ENCODE assay signal across 21 cellular contexts in the genomic region with DNA sequence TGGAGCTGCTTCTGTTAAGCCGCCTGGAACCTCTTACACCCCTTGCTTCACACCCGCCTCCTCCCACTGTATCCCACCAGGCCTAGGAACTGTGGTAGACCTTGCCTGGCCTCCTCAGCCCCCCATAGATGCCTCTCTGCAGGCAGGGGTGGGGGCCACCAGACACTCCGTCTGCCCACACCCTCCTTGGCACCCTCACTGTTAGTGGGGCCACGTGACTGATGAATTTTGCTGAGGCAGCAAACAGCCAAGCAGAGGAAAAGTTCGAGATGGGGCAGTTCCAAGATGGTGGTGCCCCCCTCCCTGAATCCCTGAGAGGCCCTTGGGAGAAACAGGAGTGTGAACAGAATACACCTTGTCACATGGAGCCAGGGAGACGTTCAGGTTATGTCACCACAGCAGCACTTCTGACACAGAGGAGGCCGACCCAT. TPM values are rescaled to one million over a fixed set of nuclear protein-coding genes. Genes with fewer than 3 reads are reported as not detected.
A peak's percentile ranks its signal among the peaks of the same experiment; 100 is the strongest.
DNase-seq lines count a peak whose midpoint lies in the region; ATAC-seq, FAIRE-seq and TF ChIP-seq lines count a peak whose summit lies in the region.
"Had no signal": no experiment of that assay in that cellular context is flagged by ENCODE, and none has a peak within 500 bp of the region (broad histone marks: within the 10 kb centered on the region; RNA-seq: fewer than 3 reads in every experiment).

No MANE protein-coding gene starts in this region.

- H2BK15ac ChIP-seq in H1 (ENCODE audit: low read length), result no peak overlapping the region

- no peak overlapping the region for H3K4me2 ChIP-seq in HepG2 (ENCODE audit: low read depth, low read length)
- no peak overlapping the region for H3K4me2 ChIP-seq in H1 (ENCODE audit: insufficient read depth in 1 of 2, low read depth in 2 of 2, low read length in 2 of 2)
- H3K4me2 ChIP-seq: GM23338 had no signal

- FAIRE-seq in HepG2 (lab: Jason Lieb, UNC) (no peak), H1 (lab: Jason Lieb, UNC) (no peak)
- FAIRE-seq: GM12892, GM18507 had no signal

- no peak overlapping the region for H2BK20ac ChIP-seq in H1 (ENCODE audit: low read length)

- H2AK5ac ChIP-seq in H1 (ENCODE audit: low read depth, low read length), result no peak overlapping the region

- CTCF ChIA-PET in HepG2 (lab: Yijun Ruan, JAX; ENCODE audit: low intra/inter-chr PET ratio, low total read pairs) (no interaction called here), H1 (lab: Charles Lee; ENCODE audit: partially characterized antibody) (interaction anchor here (1.1 to 4.5 kb wide), 5 partner anchors 13 to 191 kb away, joined by 3 to 17 read pairs (median 6); no protein-coding TSS in a partner anchor)

- peaks cover 45% of the 10 kb centered on the region for H3K9me3 ChIP-seq in HepG2 (ENCODE audit: low read length)
- H3K9me3 ChIP-seq in right lobe of liver, result peaks cover 0 to 14% (median 5%) of the 10 kb centered on the region in 4 donors
- no peaks in the 10 kb centered on the region for H3K9me3 ChIP-seq in H1 (ENCODE audit: insufficient read depth in 2 of 2, low read depth in 1 of 2, low read length in 1 of 2)
- peaks cover 0 to 18% of the 10 kb centered on the region in 2 donors for H3K9me3 ChIP-seq in uterus
- H3K9me3 ChIP-seq: BE2C had no signal

- TF ChIP-seq RAD21 in HepG2 (CRISPR knock-in tag; IDR thresholded peaks at IDR 0.05) (no peak), H1 (IDR thresholded peaks at IDR 0.05 in 1 of 2, conservative IDR thresholded peaks at IDR 0.05 in 1 of 2; ENCODE audit: low read depth in 2 of 2, low read length in 2 of 2) (no peak)

- H3K14ac ChIP-seq in H1 (ENCODE audit: insufficient read length), result no peak overlapping the region

- H3K9ac ChIP-seq in HepG2 (ENCODE audit: insufficient read depth, low read depth, low read length), result no peak overlapping the region
- H3K9ac ChIP-seq in H1 (replicated peaks in 1 of 4; ENCODE audit: extremely low read depth in 1 of 4, low read depth in 3 of 4, low read length in 3 of 4), result no peak overlapping the region

- no peak overlapping the region for H3K56ac ChIP-seq in H1 (replicated peaks; ENCODE audit: insufficient read length, low read depth, low read length)

- BruUV-seq in HepG2 (replicated peaks; lab: Mats Ljungman, UMichigan), result no TSS peak

- H3K79me1 ChIP-seq in H1 (ENCODE audit: low read depth, low read length), result no peaks in the 10 kb centered on the region

- in situ Hi-C loops in HepG2 (cut with HindIII; ENCODE audit: extremely low pct_ligation_motif_present, low pct_unique_long_range_greater_than_20kb), result no loop called here

- intact Hi-C loops in HepG2 (cut with micrococcal nuclease; ENCODE audit: unreplicated experiment), result no loop called here
- intact Hi-C loops in right lobe of liver (cut with DNase I), result no loop called here
- intact Hi-C loops in posterior vena cava (cut with DNase I), result no loop called here
- intact Hi-C loops in uterus (cut with DNase I; ENCODE audit: low total_unique reads), result no loop called here

- H3K27ac ChIP-seq in HepG2 (ENCODE audit: extremely low read length, insufficient read depth, low read length) (no peak overlapping the region), right lobe of liver (no peak overlapping the region), H1 (ENCODE audit: low read depth, low read length) (no peak overlapping the region), uterus (no peak overlapping the region)

- H3K4me3 ChIP-seq in HepG2 (replicated peaks in 1 of 3; ENCODE audit: insufficient read depth in 1 of 3, low read depth in 2 of 3, low read length in 3 of 3), result no peak overlapping the region
- no peak overlapping the region for H3K4me3 ChIP-seq in right lobe of liver
- H3K4me3 ChIP-seq in H1 (ENCODE audit: extremely low read depth in 1 of 4, insufficient read depth in 2 of 4, low read depth in 3 of 4, low read length in 4 of 4), result no peak overlapping the region
- no peak overlapping the region for H3K4me3 ChIP-seq in uterus
- H3K4me3 ChIP-seq: GM23338 had no signal

- H3K4me1 ChIP-seq in HepG2 (ENCODE audit: insufficient read depth, low read length) (no peaks in the 10 kb centered on the region), right lobe of liver (no peaks in the 10 kb centered on the region), H1 (replicated peaks in 1 of 4; ENCODE audit: control insufficient read depth in 3 of 4, insufficient read depth in 4 of 4, low read length in 3 of 4) (no peaks in the 10 kb centered on the region), uterus (no peaks in the 10 kb centered on the region)
- H3K4me1 ChIP-seq: BE2C had no signal

- H2BK5ac ChIP-seq in H1 (ENCODE audit: low read depth, low read length), result no peak overlapping the region

- DNase-seq in HepG2 (ENCODE audit: low spot score) (no peak), right lobe of liver (no peak), H1 (ENCODE audit: low read depth in 1 of 2, low spot score in 2 of 2) (no peak), posterior vena cava (ENCODE audit: low spot score) (peak; percentile 59), NCI-H524 (lab: John Stamatoyannopoulos, UW) (no peak), Ammon's horn (ENCODE audit: low spot score) (no peak), uterus (no peak)
- DNase-seq: 8988T; BE2C; CD4-positive, alpha-beta memory T cell; DMS153; DMS79; GDM1; H7; HFFc6 had no signal

- no peak overlapping the region for H4K8ac ChIP-seq in H1 (ENCODE audit: extremely low read depth, insufficient read depth, low read length)

- H2BK120ac ChIP-seq in H1 (replicated peaks; ENCODE audit: low read depth, low read length), result no peak overlapping the region

- no peak for TF ChIP-seq EP300 in HepG2 (IDR thresholded peaks at IDR 0.05; ENCODE audit: low read depth in 2 of 2, low read length in 2 of 2)
- no peak for TF ChIP-seq EP300 in HepG2 (CRISPR knock-in tag; IDR thresholded peaks at IDR 0.05; ENCODE audit: borderline replicate concordance)
- no peak for TF ChIP-seq EP300 in H1 (IDR thresholded peaks at IDR 0.05; ENCODE audit: borderline replicate concordance in 1 of 2, low read depth in 2 of 2, low read length in 2 of 2)

- no peak overlapping the region for H3K4ac ChIP-seq in H1 (replicated peaks; ENCODE audit: insufficient read length, low read depth, low read length)

- TF ChIP-seq POLR2A in HepG2 (IDR thresholded peaks at IDR 0.05; ENCODE audit: insufficient read depth in 1 of 2, low read depth in 2 of 2, low read length in 2 of 2), result no peak
- TF ChIP-seq POLR2A in right lobe of liver (IDR thresholded peaks at IDR 0.05), result no peak
- TF ChIP-seq POLR2A in H1 (IDR thresholded peaks at IDR 0.05; ENCODE audit: control extremely low read depth in 1 of 2, low read depth in 2 of 2, low read length in 2 of 2), result no peak
- no peak for TF ChIP-seq POLR2A in uterus (IDR thresholded peaks at IDR 0.05)

- H3K36me3 ChIP-seq in HepG2 (replicated peaks in 1 of 2; ENCODE audit: control insufficient read depth in 1 of 2, insufficient read depth in 2 of 2, low read length in 2 of 2) (no peaks in the 10 kb centered on the region), right lobe of liver (no peaks in the 10 kb centered on the region), H1 (ENCODE audit: control insufficient read depth in 2 of 4, insufficient read depth in 4 of 4, low read length in 3 of 4) (no peaks in the 10 kb centered on the region), uterus (no peaks in the 10 kb centered on the region)

- WGBS in HepG2 (ENCODE audit: low lambda C conversion rate), result 30% methylated on average over 5 of the region's 7 CpGs
- 100% methylated on average over 1 of the region's 7 CpGs for WGBS in right lobe of liver (ENCODE audit: insufficient coverage, low coverage, low lambda C conversion rate, missing lambda C conversion rate)
- 87% methylated on average over 7 of the region's 7 CpGs; no CpG with 5 or more reads in 1 of the 2 experiments for WGBS in H1 (ENCODE audit: extremely low coverage in 1 of 2, insufficient coverage in 1 of 2, insufficient read length in 1 of 2, insufficient replicate concordance in 2 of 2, low coverage in 1 of 2, low lambda C conversion rate in 2 of 2, missing lambda C conversion rate in 1 of 2), 2 experiments

- ATAC-seq in HepG2, result no peak
- no peak for ATAC-seq in right lobe of liver
- ATAC-seq: GM23338, HCT116 had no signal

- POLR2A ChIA-PET in HepG2 (lab: Yijun Ruan, JAX), result no interaction called here
- POLR2A ChIA-PET in H1 (lab: Charles Lee; ENCODE audit: partially characterized antibody), result no interaction called here

- no peaks in the 10 kb centered on the region for H3K23me2 ChIP-seq in H1 (ENCODE audit: low read depth, low read length)

- TF ChIP-seq CTCF in HepG2 (CRISPR knock-in tag; IDR thresholded peaks at IDR 0.05) (no peak), right lobe of liver (IDR thresholded peaks at IDR 0.05) (no peak), H1 (IDR thresholded peaks at IDR 0.05; ENCODE audit: control extremely low read depth in 1 of 3, insufficient read depth in 1 of 3, low read depth in 1 of 3, low read length in 3 of 3) (no peak), uterus (IDR thresholded peaks at IDR 0.05) (no peak)

- H3K23ac ChIP-seq in H1 (ENCODE audit: insufficient read length), result no peak overlapping the region

- H3K18ac ChIP-seq in H1 (ENCODE audit: extremely low read depth, low read length), result no peak overlapping the region

- H3K79me2 ChIP-seq in HepG2 (ENCODE audit: insufficient read depth, low read length) (no peaks in the 10 kb centered on the region), H1 (ENCODE audit: control insufficient read depth in 1 of 2, insufficient read depth in 2 of 2, low read length in 2 of 2) (no peaks in the 10 kb centered on the region)

- no peak overlapping the region for H4K5ac ChIP-seq in H1 (ENCODE audit: insufficient read length, low read depth, low read length)

- H4K20me1 ChIP-seq in HepG2 (ENCODE audit: insufficient read depth, low read length) (no peaks in the 10 kb centered on the region), H1 (replicated peaks in 1 of 2; ENCODE audit: control insufficient read depth in 1 of 2, insufficient read depth in 2 of 2, low read length in 2 of 2) (no peaks in the 10 kb centered on the region)

- no peak overlapping the region for H4K91ac ChIP-seq in H1 (replicated peaks; ENCODE audit: insufficient read length, low read length)

- H2BK12ac ChIP-seq in H1 (ENCODE audit: low read depth, low read length), result no peak overlapping the region

- H3K27me3 ChIP-seq in HepG2 (ENCODE audit: control insufficient read depth in 1 of 2, insufficient read depth in 2 of 2, low read length in 2 of 2) (no peaks in the 10 kb centered on the region), right lobe of liver (no peaks in the 10 kb centered on the region), H1 (replicated peaks in 1 of 4; ENCODE audit: control insufficient read depth in 3 of 4, extremely low read depth in 1 of 4, insufficient read depth in 3 of 4, low read length in 3 of 4) (no peaks in the 10 kb centered on the region; a peak in 2 of 7 replicates), uterus (no peaks in the 10 kb centered on the region)
- H3K27me3 ChIP-seq: BE2C had no signal

- no peak overlapping the region for H2AFZ ChIP-seq in HepG2 (ENCODE audit: low read length)
- H2AFZ ChIP-seq in H1 (ENCODE audit: low read length), result no peak overlapping the region
- H2AFZ ChIP-seq: GM23338 had no signal

RNA-seq across cellular contexts. Expression of gene C4orf50, which starts 41.2 kb away (rescaled TPM):
- total RNA-seq in HepG2 (2016; rRNA removed; fragmentation: Illumina TruSeq; extraction: Trizol) (not detected in 2 replicates), right lobe of liver (under 1 TPM in 2 of 6 experiments, not detected in 4; under 0.01 to 0.06 TPM), posterior vena cava (not detected), uterus (under 1 TPM in 2 of 4 donors, not detected in 2; under 0.01 to 0.07 TPM)
- total RNA-seq in HepG2 (2016; cell fraction: cytosol; rRNA removed; fragmentation: Illumina TruSeq; extraction: Trizol; ENCODE audit: low read depth), result not detected in 2 replicates
- total RNA-seq in HepG2 (2016; cell fraction: insoluble cytoplasmic fraction; rRNA removed; fragmentation: Illumina TruSeq; extraction: Trizol), result not detected in 2 replicates
- total RNA-seq in HepG2 (2016; cell fraction: membrane; rRNA removed; fragmentation: Illumina TruSeq; extraction: Trizol), result not detected in 2 replicates
- not detected in 2 replicates for total RNA-seq in HepG2 (2016; cell fraction: nucleus; rRNA removed; fragmentation: Illumina TruSeq; extraction: Trizol)
- polyA plus RNA-seq in HepG2 (2011; rRNA removed) (not detected in 2 replicates), H1 (2011; rRNA removed) (0.08 and 0.16 TPM in 2 replicates)
- polyA plus RNA-seq in HepG2 (2011; cell fraction: cytosol; rRNA removed), result under 0.01 TPM in 1 of 2 replicates, not detected in the other
- not detected in 2 replicates for polyA plus RNA-seq in HepG2 (2011; cell fraction: nucleus; rRNA removed)
- not detected in 2 replicates for polyA plus RNA-seq in HepG2 (2012)
- not detected in 2 replicates for polyA plus RNA-seq in HepG2 (2016; cell fraction: cytosol; fragmentation: Illumina TruSeq; extraction: Trizol; ENCODE audit: low read depth)
- not detected in 2 replicates for polyA plus RNA-seq in HepG2 (2016; cell fraction: insoluble cytoplasmic fraction; fragmentation: Illumina TruSeq; extraction: Trizol; ENCODE audit: low read depth)
- polyA plus RNA-seq in HepG2 (2016; cell fraction: membrane; fragmentation: Illumina TruSeq; extraction: Trizol; ENCODE audit: low read depth), result not detected in 2 replicates
- not detected in 2 replicates for polyA plus RNA-seq in HepG2 (2016; cell fraction: nucleus; fragmentation: Illumina TruSeq; extraction: Trizol; ENCODE audit: insufficient read depth, low read depth)
- 0.02 TPM in 1 of 2 replicates, not detected in the other for polyA minus RNA-seq in HepG2 (2011; rRNA and poly(A)+ RNA removed; ENCODE audit: low replicate concordance)
- not detected in 2 replicates for polyA minus RNA-seq in HepG2 (2011; cell fraction: cytosol; rRNA and poly(A)+ RNA removed)
- not detected in 2 replicates for polyA minus RNA-seq in HepG2 (2011; cell fraction: nucleus; rRNA and poly(A)+ RNA removed)
- 0.22 and 0.23 TPM in 2 replicates for total RNA-seq in H1 (2021; fragmentation: NEBNext Ultra II Directional; extraction: Animal tissue kit (Norgen Biotek cat#: 25700))
- 0.14 TPM for polyA plus RNA-seq in H1 (2011; cell fraction: cytosol; rRNA removed)
- 0.44 TPM for polyA plus RNA-seq in H1 (2011; cell fraction: nucleus; rRNA removed)
- 0.15 to 0.25 TPM (median 0.20 TPM) in 4 replicates for polyA plus RNA-seq in H1 (2012, experiment 1 of 2)
- 0.04 TPM for polyA plus RNA-seq in H1 (2012, experiment 2 of 2)
- 0.06 TPM for polyA plus RNA-seq in H1 (2013, experiment 1 of 2)
- polyA plus RNA-seq in H1 (2013, experiment 2 of 2), result 0.09 TPM
- 0.32 and 0.46 TPM in 2 replicates for polyA minus RNA-seq in H1 (2011; rRNA and poly(A)+ RNA removed)
- 0.22 TPM for polyA minus RNA-seq in H1 (2011; cell fraction: cytosol; rRNA and poly(A)+ RNA removed)
- 0.70 TPM for polyA minus RNA-seq in H1 (2011; cell fraction: nucleus; rRNA and poly(A)+ RNA removed)
- total RNA-seq: Daoy, HFFc6 had no signal
- polyA plus RNA-seq: CD14-positive monocyte had no signal

Comparison
In these comparisons a context has a peak if more than half of its experiments do, and no peak if none do; other contexts are left out.
1. Of the 41 proteins assayed by ChIP-seq in both HepG2 and H1: peak only in HepG2: none; only in H1: none; in both: MAFK; in neither: 40.